ENCODE assay signal across 22 cellular contexts in the genomic region with DNA sequence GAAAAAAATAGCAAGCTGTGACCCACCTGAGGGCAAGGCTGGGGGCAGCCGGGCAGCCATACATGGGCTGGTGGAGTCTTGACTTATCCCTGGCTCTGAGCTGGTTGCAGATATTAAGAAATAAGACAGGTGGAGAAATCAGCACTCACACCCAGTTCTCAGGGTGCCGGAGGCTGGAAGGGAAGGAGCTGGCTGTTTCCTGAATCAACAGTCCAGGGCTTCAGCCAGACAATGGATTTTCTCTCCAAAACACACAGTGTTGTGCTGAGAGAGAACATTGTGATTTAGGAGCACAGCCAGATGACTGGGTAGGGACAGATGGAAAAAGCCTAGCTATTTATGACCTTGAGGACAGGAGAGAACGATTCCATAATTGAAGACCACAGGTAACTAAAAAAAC.
DNase-seq lines count a peak whose midpoint lies in the region; ATAC-seq and TF ChIP-seq lines count a peak whose summit lies in the region.
"Had no signal": no experiment of that assay in that cellular context is flagged by ENCODE, and none has a peak within 500 bp of the region (broad histone marks: within the 10 kb centered on the region; RNA-seq: fewer than 3 reads in every experiment).

No MANE protein-coding gene starts in this region.

- no peaks in the 10 kb centered on the region for H3K4me1 ChIP-seq in breast epithelium
- H3K4me1 ChIP-seq in mammary epithelial cell (ENCODE audit: insufficient read depth, low read length): no peaks in the 10 kb centered on the region
- H3K4me1 ChIP-seq in aorta (ENCODE audit: control insufficient read depth in 1 of 2, insufficient read depth in 2 of 2, low read length in 2 of 2): no peaks in the 10 kb centered on the region

- H3K9me3 ChIP-seq in breast epithelium: no peaks in the 10 kb centered on the region
- H3K9me3 ChIP-seq in mammary epithelial cell (replicated peaks; ENCODE audit: insufficient read depth, low read length): peaks cover 21% of the 10 kb centered on the region
- no peaks in the 10 kb centered on the region for H3K9me3 ChIP-seq in aorta (ENCODE audit: control insufficient read depth, low read length)

- no TSS peak for BruUV-seq in mammary epithelial cell (replicated peaks; lab: Mats Ljungman, UMichigan)

- peak; percentile 59 to 65 for DNase-seq in breast epithelium (ENCODE audit: low spot score in 2 of 2)
- DNase-seq in mammary epithelial cell: no peak
- DNase-seq in Right ventricle myocardium superior: no peak
- DNase-seq in midbrain (lab: John Stamatoyannopoulos, UW): peak; percentile 49
- DNase-seq in aorta: no peak
- no peak for DNase-seq in ecto neural progenitor cell (ENCODE audit: low spot score)
- DNase-seq: activated CD4-positive, CD25-positive, alpha-beta regulatory T cell; activated CD8-positive, alpha-beta T cell treated with anti-CD3 and anti-CD28 coated beads, Interleukin-2, amount 10 ng/mL, durations not matched to agents 7 days and 5 days; activated naive CD4-positive, alpha-beta T cell treated with Interleukin-2 at 50 U/mL for 16 hours; activated T-cell treated with anti-CD3 and anti-CD28 coated beads, Interleukin-2, amount 50 U/mL, for 1 hour; NCI-H1048; NCI-H2029; NCI-H446 treated with DMSO at 0.1 percent for 48 hours; posterior cingulate gyrus; RPMI8226; stimulated activated CD4-positive, alpha-beta T cell treated with anti-CD3 and anti-CD28 coated beads, Interleukin-4, amount 100 ng/mL, for 1 hour; T1000 had no signal

- in situ Hi-C loops in mammary epithelial cell (cut with MboI; ENCODE audit: low sequenced_read_pairs in 2 of 2): no loop called here

- H3K79me2 ChIP-seq in mammary epithelial cell (ENCODE audit: insufficient read depth, low read length): no peaks in the 10 kb centered on the region

- no peak overlapping the region for H2AFZ ChIP-seq in mammary epithelial cell (ENCODE audit: low read depth, low read length)

- no peaks in the 10 kb centered on the region for H3K27me3 ChIP-seq in breast epithelium
- no peaks in the 10 kb centered on the region for H3K27me3 ChIP-seq in mammary epithelial cell (ENCODE audit: insufficient read depth, low read length)
- no peaks in the 10 kb centered on the region for H3K27me3 ChIP-seq in aorta (ENCODE audit: control insufficient read depth in 1 of 2, insufficient read depth in 2 of 2, low read length in 1 of 2)

- intact Hi-C loops in breast epithelium (cut with DNase I; ENCODE audit: low total_unique reads) (no loop called here), mammary epithelial cell (cut with micrococcal nuclease) (no loop called here), Right ventricle myocardium superior (cut with DNase I) (no loop called here), aorta (cut with DNase I) (no loop called here)

- no peak overlapping the region for H3K4me3 ChIP-seq in breast epithelium
- H3K4me3 ChIP-seq in mammary epithelial cell (replicated peaks in 1 of 3; ENCODE audit: insufficient read depth in 1 of 3, low read depth in 2 of 3, low read length in 3 of 3): no peak overlapping the region
- H3K4me3 ChIP-seq in aorta (ENCODE audit: low read length in 2 of 2): no peak overlapping the region
- H3K4me3 ChIP-seq: smooth muscle cell had no signal

- peak; percentile 84 for ATAC-seq in Right ventricle myocardium superior (ENCODE audit: poor library complexity)
- ATAC-seq in aorta (ENCODE audit: low FRiP score): peak; percentile 81
- no peak for ATAC-seq in HG03378 (IDR thresholded peaks at IDR 0.05; ENCODE audit: unreplicated experiment)
- no peak for ATAC-seq in GM18861 (IDR thresholded peaks at IDR 0.05; ENCODE audit: unreplicated experiment)
- ATAC-seq: activated CD8-positive, alpha-beta T cell treated with anti-CD3 and anti-CD28 coated beads, Interleukin-2, amount 10 ng/mL, durations not matched to agents 7 days and 5 days; HCT116; SK-N-SH treated with all-trans-retinoic acid at 6 μM for 48 hours had no signal

- TF ChIP-seq CTCF in breast epithelium (IDR thresholded peaks at IDR 0.05) (no peak), mammary epithelial cell (conservative IDR thresholded peaks at IDR 0.05 in 1 of 2, IDR thresholded peaks at IDR 0.05 in 1 of 2; ENCODE audit: extremely low read depth in 1 of 2, insufficient read depth in 1 of 2, low read depth in 1 of 2, low read length in 2 of 2) (no peak)

- H4K20me1 ChIP-seq in mammary epithelial cell (ENCODE audit: insufficient read depth, low read length): no peaks in the 10 kb centered on the region

- no peak overlapping the region for H3K9ac ChIP-seq in mammary epithelial cell (ENCODE audit: insufficient read depth, low read length)

- TF ChIP-seq POLR2A in breast epithelium (IDR thresholded peaks at IDR 0.05): no peak

- CTCF ChIA-PET in mammary epithelial cell (lab: Charles Lee; ENCODE audit: low non-redundant PET): no interaction called here

- peak overlapping the region; percentile 73 to 76 for H3K27ac ChIP-seq in breast epithelium
- no peak overlapping the region for H3K27ac ChIP-seq in mammary epithelial cell (ENCODE audit: insufficient read depth, low read depth, low read length)
- H3K27ac ChIP-seq in aorta (ENCODE audit: low read depth in 1 of 2, low read length in 2 of 2): peak overlapping the region in 1 of 2 donors; percentile 49

- dilution Hi-C loops in mammary epithelial cell (cut with HindIII; ENCODE audit: low sequenced_read_pairs): no loop called here

- H3K36me3 ChIP-seq in breast epithelium: no peaks in the 10 kb centered on the region
- H3K36me3 ChIP-seq in mammary epithelial cell (ENCODE audit: insufficient read depth, low read length): no peaks in the 10 kb centered on the region
- H3K36me3 ChIP-seq in aorta (ENCODE audit: control insufficient read depth in 1 of 2, insufficient read depth in 2 of 2, low read length in 1 of 2): no peaks in the 10 kb centered on the region

- no peak overlapping the region for H3K4me2 ChIP-seq in mammary epithelial cell (ENCODE audit: insufficient read depth, low read depth, low read length)
- H3K4me2 ChIP-seq: smooth muscle cell had no signal

- WGBS in mammary epithelial cell (ENCODE audit: low coverage, missing lambda C conversion rate): 82% methylated on average over 3 of the region's 3 CpGs
- WGBS in aorta, 2 donors: 5 to 7% methylated on average over 3 of the region's 3 CpGs

Comparison
In these comparisons a context has a peak if more than half of its experiments do, and no peak if none do; other contexts are left out.
1. DNase-seq: peak in breast epithelium (2 of 2) and midbrain (single experiment); none in mammary epithelial cell (single experiment), Right ventricle myocardium superior (single experiment), aorta (0 of 2) and ecto neural progenitor cell (single experiment).
2. ATAC-seq: peak in Right ventricle myocardium superior (single experiment) and aorta (single experiment); none in HG03378 (single experiment) and GM18861 (single experiment).